12 cellular contexts compared by ENCODE assay signal in the genomic region with DNA sequence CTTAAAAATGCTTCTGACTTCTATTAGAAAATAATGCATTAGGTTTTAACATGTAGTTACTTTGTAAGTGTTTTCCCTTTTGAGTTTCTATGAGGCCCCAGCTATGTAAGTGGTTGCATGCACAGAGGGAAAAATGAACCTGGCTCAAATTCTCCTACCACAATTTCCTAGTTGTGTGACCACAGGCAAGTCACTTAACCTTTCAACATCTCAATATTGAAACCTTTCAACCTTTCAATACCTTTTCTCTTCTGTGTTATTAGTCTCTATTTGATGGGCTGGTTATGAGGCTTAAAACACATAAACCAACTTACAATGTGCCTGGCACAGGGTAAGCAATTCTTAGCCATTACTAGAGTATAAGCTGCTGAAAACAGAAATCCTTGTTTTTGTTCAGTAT.
DNase-seq lines count a peak whose midpoint lies in the region; ATAC-seq lines count a peak whose summit lies in the region.
"Had no signal": no experiment of that assay in that cellular context is flagged by ENCODE, and none has a peak within 500 bp of the region (broad histone marks: within the 10 kb centered on the region; RNA-seq: fewer than 3 reads in every experiment).

No MANE protein-coding gene starts in this region.

- ATAC-seq in GM18861 (IDR thresholded peaks at IDR 0.05; ENCODE audit: unreplicated experiment) (peak; percentile 76), GM21390 (IDR thresholded peaks at IDR 0.05; ENCODE audit: unreplicated experiment) (peak; percentile 82), HG02938 (IDR thresholded peaks at IDR 0.05; ENCODE audit: unreplicated experiment) (peak; percentile 72), HG03521 (IDR thresholded peaks at IDR 0.05; ENCODE audit: unreplicated experiment) (peak; percentile 68), Right ventricle myocardium inferior (no peak)

- DNase-seq in ecto neural progenitor cell (ENCODE audit: low spot score) (no peak), Right ventricle myocardium inferior (ENCODE audit: missing footprints) (no peak), cardiac septum (ENCODE audit: low spot score) (no peak)
- DNase-seq in NK-92 treated with Interleukin-12 subunit alpha and Interleukin-12 subunit beta, amount 100 ng/mL, for 24 hours (lab: John Stamatoyannopoulos, UW), result no peak
- DNase-seq: activated CD4-positive, alpha-beta T cell treated with anti-CD3 and anti-CD28 coated beads, Interleukin-2, amount 50 U/mL, for 1 hour; foreskin melanocyte; Peyer's patch; stimulated activated CD4-positive, alpha-beta T cell treated with anti-CD3 and anti-CD28 coated beads, Interleukin-4, amount 100 ng/mL, for 24 hours had no signal

- intact Hi-C loops in Right ventricle myocardium inferior (cut with DNase I), result no loop called here
- intact Hi-C loops in cardiac septum (cut with DNase I), result no loop called here
